Comparison of ENCODE assay signal across 13 cellular contexts in the genomic region with DNA sequence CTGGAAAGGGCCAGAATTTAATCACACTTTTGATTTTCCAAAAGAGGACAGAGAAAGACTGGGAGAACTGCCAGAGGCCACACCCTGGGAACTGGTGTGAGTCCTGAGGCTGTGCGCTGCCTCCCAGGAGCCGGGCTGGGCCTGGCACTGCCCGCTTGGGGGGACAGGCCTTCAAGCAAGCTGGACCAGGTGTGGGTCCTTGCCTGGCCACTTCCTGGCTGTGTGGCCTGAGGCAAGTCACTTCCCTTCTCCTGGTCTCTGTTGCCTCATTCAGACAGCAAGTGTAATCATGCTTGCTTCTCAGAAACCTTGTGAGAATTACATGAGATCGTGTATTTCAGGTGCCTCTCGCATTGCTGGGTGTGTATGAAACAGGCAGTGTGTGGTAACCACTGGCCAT.
DNase-seq lines count a peak whose midpoint lies in the region; ATAC-seq and TF ChIP-seq lines count a peak whose summit lies in the region.
"Had no signal": no experiment of that assay in that cellular context is flagged by ENCODE, and none has a peak within 500 bp of the region (broad histone marks: within the 10 kb centered on the region; RNA-seq: fewer than 3 reads in every experiment).

No MANE protein-coding gene starts in this region.

- H3K4me3 ChIP-seq in heart left ventricle (no peak overlapping the region), mesenchymal stem cell (ENCODE audit: insufficient read depth in 1 of 2, low read depth in 1 of 2, low read length in 2 of 2) (no peak overlapping the region)
- H3K4me3 ChIP-seq: tibial nerve had no signal

- H3K4me1 ChIP-seq in heart left ventricle (peaks cover 0 to 25% (median 13%) of the 10 kb centered on the region in 12 donors), mesenchymal stem cell (ENCODE audit: control insufficient read depth, insufficient read depth, low read depth, low read length) (peaks cover 11% of the 10 kb centered on the region)

- H3K27ac Mint-ChIP-seq in chondrocyte (ENCODE audit: unreplicated experiment) = peak overlapping the region; percentile 87
- no peak overlapping the region for H3K27ac Mint-ChIP-seq in activated CD8-positive, alpha-beta T cell treated with anti-CD3 and anti-CD28 coated beads, Interleukin-2, amount 10 ng/mL, durations not matched to agents 7 days and 5 days

- no peak overlapping the region for H2BK120ac ChIP-seq in mesenchymal stem cell (ENCODE audit: low read depth, low read length)

- TF ChIP-seq POLR2A in heart left ventricle (IDR thresholded peaks at IDR 0.05) = no peak

- H2AK5ac ChIP-seq in mesenchymal stem cell (ENCODE audit: low read length, severe bottlenecking) = no peak overlapping the region

- peak in 3 of 4 donors; percentile 12 to 35 (median 27) for ATAC-seq in heart left ventricle
- no peak for ATAC-seq in activated CD8-positive, alpha-beta T cell treated with anti-CD3 and anti-CD28 coated beads, Interleukin-2, amount 10 ng/mL, durations not matched to agents 7 days and 5 days
- no peak for ATAC-seq in GM21786 (IDR thresholded peaks at IDR 0.05; ENCODE audit: unreplicated experiment)
- ATAC-seq: naive thymus-derived CD4-positive, alpha-beta T cell had no signal

- no peaks in the 10 kb centered on the region for H3K9me3 Mint-ChIP-seq in chondrocyte (ENCODE audit: low read depth)
- no peaks in the 10 kb centered on the region for H3K9me3 Mint-ChIP-seq in activated CD8-positive, alpha-beta T cell treated with anti-CD3 and anti-CD28 coated beads, Interleukin-2, amount 10 ng/mL, durations not matched to agents 7 days and 5 days (ENCODE audit: insufficient read depth)

- POLR2A ChIA-PET in activated CD8-positive, alpha-beta T cell treated with anti-CD3 and anti-CD28 coated beads, Interleukin-2, amount 10 ng/mL, durations not matched to agents 7 days and 5 days (lab: Charles Lee) = no interaction called here

- intact Hi-C loops in heart left ventricle (cut with DNase I) = no loop called here
- intact Hi-C loops in cardiac septum (cut with DNase I) = no loop called here

- peaks cover 13% of the 10 kb centered on the region for H3K79me1 ChIP-seq in mesenchymal stem cell (replicated peaks; ENCODE audit: low read length, poor library complexity, severe bottlenecking)

- no peak overlapping the region for H2AFZ ChIP-seq in mesenchymal stem cell (ENCODE audit: low read depth, low read length)

- H3K4me1 Mint-ChIP-seq in chondrocyte (ENCODE audit: low read depth) = peaks cover 24% of the 10 kb centered on the region
- peaks cover 11% of the 10 kb centered on the region for H3K4me1 Mint-ChIP-seq in activated CD8-positive, alpha-beta T cell treated with anti-CD3 and anti-CD28 coated beads, Interleukin-2, amount 10 ng/mL, durations not matched to agents 7 days and 5 days (ENCODE audit: low read depth)

- no peaks in the 10 kb centered on the region for H3K27me3 ChIP-seq in heart left ventricle
- H3K27me3 ChIP-seq in mesenchymal stem cell (ENCODE audit: control insufficient read depth in 1 of 2, insufficient read depth in 1 of 2, low read length in 2 of 2) = no peaks in the 10 kb centered on the region
- H3K27me3 ChIP-seq: tibial nerve had no signal

- peak overlapping the region; percentile 18 for H3K9ac ChIP-seq in mesenchymal stem cell (ENCODE audit: low read length)

- 61 to 70% (median 66%) methylated on average over 4 to 5 of the region's 5 CpGs for WGBS in heart left ventricle, 4 donors
- 98% methylated on average over 5 of the region's 5 CpGs for WGBS in mesenchymal stem cell

- no peaks in the 10 kb centered on the region for H3K36me3 ChIP-seq in heart left ventricle
- H3K36me3 ChIP-seq in mesenchymal stem cell (ENCODE audit: control insufficient read depth in 1 of 2, insufficient read depth in 2 of 2, low read depth in 1 of 2, low read length in 2 of 2) = peaks cover 0 to 30% of the 10 kb centered on the region in 2 experiments
- H3K36me3 ChIP-seq: tibial nerve had no signal

- CTCF ChIA-PET in activated CD8-positive, alpha-beta T cell treated with anti-CD3 and anti-CD28 coated beads, Interleukin-2, amount 10 ng/mL, durations not matched to agents 7 days and 5 days (lab: Charles Lee) = no interaction called here

- H2BK5ac ChIP-seq in mesenchymal stem cell (ENCODE audit: low read depth, low read length, poor library complexity, severe bottlenecking) = no peak overlapping the region

- DNase-seq in heart left ventricle (peak in 4 of 5 donors; percentile 29 to 45 (median 38)), cardiac septum (ENCODE audit: low spot score) (no peak), chondrocyte (ENCODE audit: low spot score) (peak; percentile 52), mesenchymal stem cell (peak; percentile 36), NCI-H510A (lab: John Stamatoyannopoulos, UW) (no peak), T-helper 2 cell (no peak)
- DNase-seq in activated CD8-positive, alpha-beta T cell treated with anti-CD3 and anti-CD28 coated beads, Interleukin-2, amount 10 ng/mL, durations not matched to agents 7 days and 5 days = no peak
- DNase-seq: ACHN; DND-41; naive thymus-derived CD4-positive, alpha-beta T cell had no signal

- no peaks in the 10 kb centered on the region for H3K27me3 Mint-ChIP-seq in chondrocyte (ENCODE audit: low read depth)
- no peaks in the 10 kb centered on the region for H3K27me3 Mint-ChIP-seq in activated CD8-positive, alpha-beta T cell treated with anti-CD3 and anti-CD28 coated beads, Interleukin-2, amount 10 ng/mL, durations not matched to agents 7 days and 5 days (ENCODE audit: low read depth)
- H3K27me3 Mint-ChIP-seq: naive thymus-derived CD4-positive, alpha-beta T cell had no signal

- H3K4ac ChIP-seq in mesenchymal stem cell (ENCODE audit: low read depth in 1 of 2, low read length in 2 of 2) = peak overlapping the region in 1 of 2 experiments; percentile 66

- H3K9me3 ChIP-seq in heart left ventricle (no peaks in the 10 kb centered on the region), mesenchymal stem cell (ENCODE audit: control insufficient read depth, low read length) (no peaks in the 10 kb centered on the region)
- H3K9me3 ChIP-seq: tibial nerve had no signal

- peak overlapping the region in 1 of 2 experiments; percentile 49 for H2BK12ac ChIP-seq in mesenchymal stem cell (ENCODE audit: low read length in 2 of 2)

- no peak overlapping the region for H3K18ac ChIP-seq in mesenchymal stem cell (ENCODE audit: low read depth in 1 of 2, low read length in 2 of 2)

- H4K8ac ChIP-seq in mesenchymal stem cell (ENCODE audit: low read length) = no peak overlapping the region

- H3K27ac ChIP-seq in heart left ventricle = peak overlapping the region in 2 of 12 donors; percentile 40 to 58
- H3K27ac ChIP-seq in mesenchymal stem cell (ENCODE audit: low read length, poor library complexity, severe bottlenecking) = no peak overlapping the region
- H3K27ac ChIP-seq: VCaP had no signal

- H3K14ac ChIP-seq in mesenchymal stem cell (ENCODE audit: low read length in 2 of 2) = peak overlapping the region in 1 of 2 experiments; percentile 76

- TF ChIP-seq CTCF in heart left ventricle (IDR thresholded peaks at IDR 0.05) (no peak), chondrocyte (IDR thresholded peaks at IDR 0.05) (no peak)

- H2BK15ac ChIP-seq in mesenchymal stem cell (ENCODE audit: low read depth, poor library complexity, severe bottlenecking) = no peak overlapping the region

- H3K23ac ChIP-seq in mesenchymal stem cell (ENCODE audit: low read length in 2 of 2) = peak overlapping the region in 1 of 2 experiments; percentile 70

- H3K36me3 Mint-ChIP-seq in chondrocyte (ENCODE audit: low read depth) = peaks cover 2% of the 10 kb centered on the region
- H3K36me3 Mint-ChIP-seq in activated CD8-positive, alpha-beta T cell treated with anti-CD3 and anti-CD28 coated beads, Interleukin-2, amount 10 ng/mL, durations not matched to agents 7 days and 5 days (ENCODE audit: low read depth) = no peaks in the 10 kb centered on the region

- no peak overlapping the region for H3K4me3 Mint-ChIP-seq in chondrocyte (ENCODE audit: unreplicated experiment)
- no peak overlapping the region for H3K4me3 Mint-ChIP-seq in activated CD8-positive, alpha-beta T cell treated with anti-CD3 and anti-CD28 coated beads, Interleukin-2, amount 10 ng/mL, durations not matched to agents 7 days and 5 days
- H3K4me3 Mint-ChIP-seq: naive thymus-derived CD4-positive, alpha-beta T cell had no signal

- H3K4me2 ChIP-seq in mesenchymal stem cell (ENCODE audit: low read length, poor library complexity, severe bottlenecking) = no peak overlapping the region

- H4K91ac ChIP-seq in mesenchymal stem cell (ENCODE audit: low read length) = no peak overlapping the region

Comparison
In these comparisons a context has a peak if more than half of its experiments do, and no peak if none do; other contexts are left out.
1. DNase-seq: peak in heart left ventricle (4 of 5), chondrocyte (single experiment) and mesenchymal stem cell (single experiment); none in cardiac septum (single experiment), activated CD8-positive, alpha-beta T cell treated with anti-CD3 and anti-CD28 coated beads, Interleukin-2, amount 10 ng/mL, durations not matched to agents 7 days and 5 days (single experiment), NCI-H510A (single experiment) and T-helper 2 cell (0 of 5).
2. ATAC-seq: peak in heart left ventricle (3 of 4); none in activated CD8-positive, alpha-beta T cell treated with anti-CD3 and anti-CD28 coated beads, Interleukin-2, amount 10 ng/mL, durations not matched to agents 7 days and 5 days (single experiment) and GM21786 (single experiment).